ENCODE assay signal across 8 cellular contexts in genomic region chr7:6825236-6826125, GRCh38. TPM values are rescaled to one million over a fixed set of nuclear protein-coding genes. Genes with fewer than 3 reads are reported as not detected.
DNase-seq lines count a peak whose midpoint lies in the region; ATAC-seq, FAIRE-seq and TF ChIP-seq lines count a peak whose summit lies in the region.
"Not testable (repeated sequence)": the region's sequence is repeated elsewhere in the genome, so short reads cannot be mapped to it uniquely, and the experiment has no call there.

No MANE protein-coding gene starts in this region.

- POLR2A ChIA-PET in GM12878 (lab: Charles Lee) = not testable (repeated sequence)

- H3K4me2 ChIP-seq in GM12878 (ENCODE audit: control insufficient read depth, insufficient read depth) = peak overlapping the region; percentile 64

- not testable (repeated sequence) for DNase-seq in H54 (ENCODE audit: insufficient read length, low spot score); SJCRH30; GM12878 (ENCODE audit: low read depth, low spot score); left ventricle myocardium inferior; pancreas

- not testable (repeated sequence) for H2AFZ ChIP-seq in GM12878 (ENCODE audit: control insufficient read depth, low read depth, low read length)

- peak; percentile 33 for ATAC-seq in GM18861 (IDR thresholded peaks at IDR 0.05; ENCODE audit: unreplicated experiment)
- peak; percentile 39 for ATAC-seq in HG03280 (IDR thresholded peaks at IDR 0.05; ENCODE audit: unreplicated experiment)
- ATAC-seq in GM12878 = peak; percentile 75
- peak; percentile 29 to 69 (median 42) for ATAC-seq in pancreas

- not testable (repeated sequence) for H4K20me1 ChIP-seq in GM12878 (ENCODE audit: control insufficient read depth, insufficient read depth)

- RAD21 ChIA-PET in GM12878 (lab: Charles Lee; ENCODE audit: unreplicated experiment) = not testable (repeated sequence)

- not testable (repeated sequence) for TF ChIP-seq CTCF in 22Rv1 (IDR thresholded peaks at IDR 0.05); GM12878 (IDR thresholded peaks at IDR 0.05 in 2 of 3, conservative IDR thresholded peaks at IDR 0.05 in 1 of 3; ENCODE audit: control insufficient read depth in 2 of 3, extremely low read depth in 1 of 3, insufficient read depth in 1 of 3, low read depth in 3 of 3, low read length in 3 of 3); left ventricle myocardium inferior (IDR thresholded peaks at IDR 0.05; ENCODE audit: borderline replicate concordance); pancreas (IDR thresholded peaks at IDR 0.05)

- not testable (repeated sequence) for H3K36me3 ChIP-seq in SJCRH30; GM12878 (ENCODE audit: control insufficient read depth in 2 of 2, insufficient read depth in 2 of 2, low read length in 1 of 2); pancreas
- peaks cover 12% of the 10 kb centered on the region for H3K36me3 ChIP-seq in left ventricle myocardium inferior

- in situ Hi-C loops in GM12878 (cut with MboI) = not testable (repeated sequence)

- BruUV-seq in GM12878 (replicated peaks; lab: Mats Ljungman, UMichigan) = not testable (repeated sequence)

- H3K9me3 ChIP-seq in SJCRH30 (replicated peaks); GM12878 (replicated peaks; ENCODE audit: control insufficient read depth, insufficient read depth, low read length); left ventricle myocardium inferior (replicated peaks); pancreas: not testable (repeated sequence)

- H3K27ac ChIP-seq in 22Rv1 = peak overlapping the region; percentile 34; the same call in 1 of the 2 replicates
- not testable (repeated sequence) for H3K27ac ChIP-seq in SJCRH30; GM12878 (ENCODE audit: control insufficient read depth, insufficient read depth); left ventricle myocardium inferior (replicated peaks); pancreas

- CTCF ChIA-PET in GM12878 (lab: Yijun Ruan, JAX) = not testable (repeated sequence)

- intact Hi-C loops in GM12878 (cut with micrococcal nuclease; ENCODE audit: unreplicated experiment); left ventricle myocardium inferior (cut with micrococcal nuclease); pancreas (cut with DNase I): not testable (repeated sequence)

- peak overlapping the region; percentile 74 for H3K4me3 ChIP-seq in SJCRH30
- peak overlapping the region; percentile 2; the same call in 1 of the 2 replicates for H3K4me3 ChIP-seq in GM12878
- peak overlapping the region; percentile 75 for H3K4me3 ChIP-seq in left ventricle myocardium inferior
- H3K4me3 ChIP-seq in pancreas = peak overlapping the region in 3 of 4 donors; percentile 26 to 66 (median 45)

- H3K27me3 ChIP-seq in SJCRH30; GM12878 (replicated peaks in 1 of 2; ENCODE audit: control insufficient read depth in 2 of 2, insufficient read depth in 2 of 2, low read length in 1 of 2); left ventricle myocardium inferior (ENCODE audit: low read depth); pancreas: not testable (repeated sequence)

- H3K9ac ChIP-seq in GM12878 (ENCODE audit: control insufficient read depth, insufficient read depth, low read length) = not testable (repeated sequence)

- TF ChIP-seq EP300 in GM12878 (IDR thresholded peaks at IDR 0.05; ENCODE audit: borderline replicate concordance in 1 of 2, control insufficient read depth in 1 of 2, low read depth in 2 of 2, low read length in 2 of 2) = not testable (repeated sequence)

- TF ChIP-seq RAD21 in GM12878 (IDR thresholded peaks at IDR 0.05; ENCODE audit: insufficient read depth, low read depth, low read length) = not testable (repeated sequence)

- peak; percentile 15 for FAIRE-seq in H54 (lab: Jason Lieb, UNC)
- FAIRE-seq in GM12878 (lab: Jason Lieb, UNC); pancreas (lab: Jason Lieb, UNC): not testable (repeated sequence)

- 0% methylated on average over 6 of the region's 42 CpGs for WGBS in GM12878 (ENCODE audit: insufficient coverage, insufficient replicate concordance, low lambda C conversion rate, missing lambda C conversion rate)
- WGBS in pancreas, 2 donors = 26 to 39% methylated on average over 5 to 9 of the region's 42 CpGs

- TF ChIP-seq POLR2A in H54 (IDR thresholded peaks at IDR 0.05; ENCODE audit: low read depth, low read length); GM12878 (IDR thresholded peaks at IDR 0.05; ENCODE audit: low read depth, low read length): not testable (repeated sequence)

- not testable (repeated sequence) for H3K4me1 ChIP-seq in SJCRH30; GM12878 (ENCODE audit: control insufficient read depth, insufficient read depth, low read length); left ventricle myocardium inferior; pancreas

- SMC1A ChIA-PET in GM12878 (lab: Charles Lee; ENCODE audit: uncharacterized antibody, unreplicated experiment) = not testable (repeated sequence)

- not testable (repeated sequence) for H3K79me2 ChIP-seq in GM12878 (ENCODE audit: control insufficient read depth, insufficient read depth, low read length)

RNA-seq across cellular contexts. Expression of gene CCZ1B, which starts 0.6 kb away (rescaled TPM):
- total RNA-seq in SJCRH30 (2014; rRNA removed; shearing (Covaris generic)) = 73.7 and 85.5 TPM in 2 replicates
- 102 and 118 TPM in 2 replicates for total RNA-seq in GM12878 (2013; cell fraction: nucleolus; rRNA removed)
- total RNA-seq in GM12878 (2014; rRNA removed) (28.4 and 37.8 TPM in 2 replicates), GM12878 (2014; rRNA removed; fragmentation: Illumina TruSeq; extraction: Trizol) (88.0 and 91.6 TPM in 2 replicates), GM12878 (2021) (33.9 and 49.6 TPM in 2 replicates), left ventricle myocardium inferior (27.3 TPM), pancreas (10 to 100 TPM; 21.1 to 35.8 (median 24.7) TPM)
- polyA plus RNA-seq in GM12878 (2011; ENCODE audit: low read depth) = 14.5 TPM
- polyA plus RNA-seq in GM12878 (2011; rRNA removed) (48.3 and 61.1 TPM in 2 replicates), GM12878 (2014; fragmentation: Illumina TruSeq; extraction: Trizol) (61.8 and 82.1 TPM in 2 replicates), GM12878 (2014; fragmentation: Nextera tagmentation; extraction: Ambion mirVana) (10 to 100 TPM; 18.0 to 29.1 TPM), GM12878 (2014; rRNA removed) (25.8 and 36.4 TPM in 2 replicates), GM12878 (2016; fragmentation: Nextera tagmentation; extraction: Ambion mirVana) (10 to 100 TPM; 30.1 to 37.8 TPM), pancreas (10 to 100 TPM; 27.7 to 33.0 TPM)
- 15.6 and 17.5 TPM in 2 replicates for polyA plus RNA-seq in GM12878 (2011; cell fraction: cytosol; rRNA removed)
- 32.0 and 42.7 TPM in 2 replicates for polyA plus RNA-seq in GM12878 (2011; cell fraction: nucleus; rRNA removed)
- polyA plus RNA-seq in GM12878 (2012) = 22.7 and 47.5 TPM in 2 replicates
- 19.8 and 27.4 TPM in 2 replicates for polyA minus RNA-seq in GM12878 (2011; rRNA and poly(A)+ RNA removed)
- 12.2 and 20.4 TPM in 2 replicates for polyA minus RNA-seq in GM12878 (2011; cell fraction: cytosol; rRNA and poly(A)+ RNA removed)
- polyA minus RNA-seq in GM12878 (2011; cell fraction: nucleus; rRNA and poly(A)+ RNA removed) = 14.5 and 35.6 TPM in 2 replicates

Comparison
In these comparisons a context has a peak if more than half of its experiments do, and no peak if none do; other contexts are left out.
1. H3K4me3 ChIP-seq: peak in every context shown above with its lines; median percentile 75 in left ventricle myocardium inferior; 74 in SJCRH30; 45 in pancreas; 2 in GM12878.